1 cellular context compared by ENCODE assay signal in the genomic region with DNA sequence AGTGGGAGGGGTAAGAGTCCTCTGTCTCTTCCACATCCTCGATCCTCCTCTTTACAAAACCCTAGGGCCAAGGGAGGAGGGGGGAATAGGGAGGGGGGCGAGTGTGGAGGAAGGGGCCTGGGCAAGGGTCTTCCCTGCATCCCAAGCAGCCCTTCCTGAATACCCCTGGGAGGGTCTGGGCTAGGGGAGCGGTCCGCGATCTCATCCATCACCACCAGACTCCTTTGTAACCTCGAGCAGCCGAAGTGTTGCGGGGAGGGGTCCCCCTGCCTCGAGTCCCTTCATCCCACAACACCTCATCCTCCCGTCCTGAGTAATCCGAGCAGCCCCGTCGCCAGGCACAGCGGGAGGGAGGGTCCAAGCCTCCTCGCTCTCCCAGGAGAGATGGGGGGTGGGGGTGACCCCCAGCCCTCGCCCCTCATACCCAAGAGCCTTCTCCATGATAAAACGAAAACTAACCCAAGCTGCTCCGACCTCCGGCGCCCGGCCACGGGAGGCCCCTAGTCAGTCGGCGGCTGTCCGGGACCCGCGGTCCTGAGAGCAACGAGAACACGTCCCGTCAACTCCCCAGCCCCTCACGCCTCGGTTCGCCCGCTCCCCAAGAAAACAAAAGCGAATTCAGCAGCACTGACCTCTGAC.
TF ChIP-seq lines count a peak whose summit lies in the region.

No MANE protein-coding gene starts in this region.

TF ChIP-seq in HepG2, 621 proteins besides CTCF, POLR2A, EP300 and RAD21 (continued from another document):
- TF ChIP-seq, protein P1, sequence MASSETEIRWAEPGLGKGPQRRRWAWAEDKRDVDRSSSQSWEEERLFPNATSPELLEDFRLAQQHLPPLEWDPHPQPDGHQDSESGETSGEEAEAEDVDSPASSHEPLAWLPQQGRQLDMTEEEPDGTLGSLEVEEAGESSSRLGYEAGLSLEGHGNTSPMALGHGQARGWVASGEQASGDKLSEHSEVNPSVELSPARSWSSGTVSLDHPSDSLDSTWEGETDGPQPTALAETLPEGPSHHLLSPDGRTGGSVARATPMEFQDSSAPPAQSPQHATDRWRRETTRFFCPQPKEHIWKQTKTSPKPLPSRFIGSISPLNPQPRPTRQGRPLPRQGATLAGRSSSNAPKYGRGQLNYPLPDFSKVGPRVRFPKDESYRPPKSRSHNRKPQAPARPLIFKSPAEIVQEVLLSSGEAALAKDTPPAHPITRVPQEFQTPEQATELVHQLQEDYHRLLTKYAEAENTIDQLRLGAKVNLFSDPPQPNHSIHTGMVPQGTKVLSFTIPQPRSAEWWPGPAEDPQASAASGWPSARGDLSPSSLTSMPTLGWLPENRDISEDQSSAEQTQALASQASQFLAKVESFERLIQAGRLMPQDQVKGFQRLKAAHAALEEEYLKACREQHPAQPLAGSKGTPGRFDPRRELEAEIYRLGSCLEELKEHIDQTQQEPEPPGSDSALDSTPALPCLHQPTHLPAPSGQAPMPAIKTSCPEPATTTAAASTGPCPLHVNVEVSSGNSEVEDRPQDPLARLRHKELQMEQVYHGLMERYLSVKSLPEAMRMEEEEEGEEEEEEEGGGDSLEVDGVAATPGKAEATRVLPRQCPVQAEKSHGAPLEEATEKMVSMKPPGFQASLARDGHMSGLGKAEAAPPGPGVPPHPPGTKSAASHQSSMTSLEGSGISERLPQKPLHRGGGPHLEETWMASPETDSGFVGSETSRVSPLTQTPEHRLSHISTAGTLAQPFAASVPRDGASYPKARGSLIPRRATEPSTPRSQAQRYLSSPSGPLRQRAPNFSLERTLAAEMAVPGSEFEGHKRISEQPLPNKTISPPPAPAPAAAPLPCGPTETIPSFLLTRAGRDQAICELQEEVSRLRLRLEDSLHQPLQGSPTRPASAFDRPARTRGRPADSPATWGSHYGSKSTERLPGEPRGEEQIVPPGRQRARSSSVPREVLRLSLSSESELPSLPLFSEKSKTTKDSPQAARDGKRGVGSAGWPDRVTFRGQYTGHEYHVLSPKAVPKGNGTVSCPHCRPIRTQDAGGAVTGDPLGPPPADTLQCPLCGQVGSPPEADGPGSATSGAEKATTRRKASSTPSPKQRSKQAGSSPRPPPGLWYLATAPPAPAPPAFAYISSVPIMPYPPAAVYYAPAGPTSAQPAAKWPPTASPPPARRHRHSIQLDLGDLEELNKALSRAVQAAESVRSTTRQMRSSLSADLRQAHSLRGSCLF (CRISPR knock-in tag; IDR thresholded peaks at IDR 0.05; ENCODE audit: borderline replicate concordance): no peak
- no peak for TF ChIP-seq RFX1 (IDR thresholded peaks at IDR 0.05)
- TF ChIP-seq TCF12 (IDR thresholded peaks at IDR 0.05): no peak
- no peak; the same call in 1 of the 2 replicates for TF ChIP-seq TCF12 (CRISPR knock-in tag; IDR thresholded peaks at IDR 0.05)
- 0 out of 2 replicates have a peak, but pooled peaks have one; percentile 76 for TF ChIP-seq ZFP82 (CRISPR knock-in tag; IDR thresholded peaks at IDR 0.05; ENCODE audit: borderline replicate concordance)
- TF ChIP-seq SP140L (CRISPR knock-in tag; IDR thresholded peaks at IDR 0.05; ENCODE audit: borderline replicate concordance): no peak
- no peak for TF ChIP-seq YEATS4 (CRISPR knock-in tag; IDR thresholded peaks at IDR 0.05; ENCODE audit: borderline replicate concordance)
- TF ChIP-seq, protein P2, sequence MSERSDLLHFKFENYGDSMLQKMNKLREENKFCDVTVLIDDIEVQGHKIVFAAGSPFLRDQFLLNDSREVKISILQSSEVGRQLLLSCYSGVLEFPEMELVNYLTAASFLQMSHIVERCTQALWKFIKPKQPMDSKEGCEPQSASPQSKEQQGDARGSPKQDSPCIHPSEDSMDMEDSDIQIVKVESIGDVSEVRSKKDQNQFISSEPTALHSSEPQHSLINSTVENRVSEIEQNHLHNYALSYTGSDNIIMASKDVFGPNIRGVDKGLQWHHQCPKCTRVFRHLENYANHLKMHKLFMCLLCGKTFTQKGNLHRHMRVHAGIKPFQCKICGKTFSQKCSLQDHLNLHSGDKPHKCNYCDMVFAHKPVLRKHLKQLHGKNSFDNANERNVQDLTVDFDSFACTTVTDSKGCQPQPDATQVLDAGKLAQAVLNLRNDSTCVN (CRISPR knock-in tag; IDR thresholded peaks at IDR 0.05; ENCODE audit: borderline replicate concordance): no peak
- TF ChIP-seq, protein P3, sequence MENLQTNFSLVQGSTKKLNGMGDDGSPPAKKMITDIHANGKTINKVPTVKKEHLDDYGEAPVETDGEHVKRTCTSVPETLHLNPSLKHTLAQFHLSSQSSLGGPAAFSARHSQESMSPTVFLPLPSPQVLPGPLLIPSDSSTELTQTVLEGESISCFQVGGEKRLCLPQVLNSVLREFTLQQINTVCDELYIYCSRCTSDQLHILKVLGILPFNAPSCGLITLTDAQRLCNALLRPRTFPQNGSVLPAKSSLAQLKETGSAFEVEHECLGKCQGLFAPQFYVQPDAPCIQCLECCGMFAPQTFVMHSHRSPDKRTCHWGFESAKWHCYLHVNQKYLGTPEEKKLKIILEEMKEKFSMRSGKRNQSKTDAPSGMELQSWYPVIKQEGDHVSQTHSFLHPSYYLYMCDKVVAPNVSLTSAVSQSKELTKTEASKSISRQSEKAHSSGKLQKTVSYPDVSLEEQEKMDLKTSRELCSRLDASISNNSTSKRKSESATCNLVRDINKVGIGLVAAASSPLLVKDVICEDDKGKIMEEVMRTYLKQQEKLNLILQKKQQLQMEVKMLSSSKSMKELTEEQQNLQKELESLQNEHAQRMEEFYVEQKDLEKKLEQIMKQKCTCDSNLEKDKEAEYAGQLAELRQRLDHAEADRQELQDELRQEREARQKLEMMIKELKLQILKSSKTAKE (CRISPR knock-in tag; IDR thresholded peaks at IDR 0.05; ENCODE audit: borderline replicate concordance): no peak
- TF ChIP-seq ZNF850 (CRISPR knock-in tag; conservative IDR thresholded peaks at IDR 0.05): no peak
- TF ChIP-seq, protein P4, sequence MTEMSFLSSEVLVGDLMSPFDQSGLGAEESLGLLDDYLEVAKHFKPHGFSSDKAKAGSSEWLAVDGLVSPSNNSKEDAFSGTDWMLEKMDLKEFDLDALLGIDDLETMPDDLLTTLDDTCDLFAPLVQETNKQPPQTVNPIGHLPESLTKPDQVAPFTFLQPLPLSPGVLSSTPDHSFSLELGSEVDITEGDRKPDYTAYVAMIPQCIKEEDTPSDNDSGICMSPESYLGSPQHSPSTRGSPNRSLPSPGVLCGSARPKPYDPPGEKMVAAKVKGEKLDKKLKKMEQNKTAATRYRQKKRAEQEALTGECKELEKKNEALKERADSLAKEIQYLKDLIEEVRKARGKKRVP (CRISPR knock-in tag; IDR thresholded peaks at IDR 0.05): no peak
- peak; percentile 46; the same call in 1 of the 2 replicates for TF ChIP-seq ZNF816 (CRISPR knock-in tag; IDR thresholded peaks at IDR 0.05; ENCODE audit: borderline replicate concordance)
- TF ChIP-seq, protein P5, sequence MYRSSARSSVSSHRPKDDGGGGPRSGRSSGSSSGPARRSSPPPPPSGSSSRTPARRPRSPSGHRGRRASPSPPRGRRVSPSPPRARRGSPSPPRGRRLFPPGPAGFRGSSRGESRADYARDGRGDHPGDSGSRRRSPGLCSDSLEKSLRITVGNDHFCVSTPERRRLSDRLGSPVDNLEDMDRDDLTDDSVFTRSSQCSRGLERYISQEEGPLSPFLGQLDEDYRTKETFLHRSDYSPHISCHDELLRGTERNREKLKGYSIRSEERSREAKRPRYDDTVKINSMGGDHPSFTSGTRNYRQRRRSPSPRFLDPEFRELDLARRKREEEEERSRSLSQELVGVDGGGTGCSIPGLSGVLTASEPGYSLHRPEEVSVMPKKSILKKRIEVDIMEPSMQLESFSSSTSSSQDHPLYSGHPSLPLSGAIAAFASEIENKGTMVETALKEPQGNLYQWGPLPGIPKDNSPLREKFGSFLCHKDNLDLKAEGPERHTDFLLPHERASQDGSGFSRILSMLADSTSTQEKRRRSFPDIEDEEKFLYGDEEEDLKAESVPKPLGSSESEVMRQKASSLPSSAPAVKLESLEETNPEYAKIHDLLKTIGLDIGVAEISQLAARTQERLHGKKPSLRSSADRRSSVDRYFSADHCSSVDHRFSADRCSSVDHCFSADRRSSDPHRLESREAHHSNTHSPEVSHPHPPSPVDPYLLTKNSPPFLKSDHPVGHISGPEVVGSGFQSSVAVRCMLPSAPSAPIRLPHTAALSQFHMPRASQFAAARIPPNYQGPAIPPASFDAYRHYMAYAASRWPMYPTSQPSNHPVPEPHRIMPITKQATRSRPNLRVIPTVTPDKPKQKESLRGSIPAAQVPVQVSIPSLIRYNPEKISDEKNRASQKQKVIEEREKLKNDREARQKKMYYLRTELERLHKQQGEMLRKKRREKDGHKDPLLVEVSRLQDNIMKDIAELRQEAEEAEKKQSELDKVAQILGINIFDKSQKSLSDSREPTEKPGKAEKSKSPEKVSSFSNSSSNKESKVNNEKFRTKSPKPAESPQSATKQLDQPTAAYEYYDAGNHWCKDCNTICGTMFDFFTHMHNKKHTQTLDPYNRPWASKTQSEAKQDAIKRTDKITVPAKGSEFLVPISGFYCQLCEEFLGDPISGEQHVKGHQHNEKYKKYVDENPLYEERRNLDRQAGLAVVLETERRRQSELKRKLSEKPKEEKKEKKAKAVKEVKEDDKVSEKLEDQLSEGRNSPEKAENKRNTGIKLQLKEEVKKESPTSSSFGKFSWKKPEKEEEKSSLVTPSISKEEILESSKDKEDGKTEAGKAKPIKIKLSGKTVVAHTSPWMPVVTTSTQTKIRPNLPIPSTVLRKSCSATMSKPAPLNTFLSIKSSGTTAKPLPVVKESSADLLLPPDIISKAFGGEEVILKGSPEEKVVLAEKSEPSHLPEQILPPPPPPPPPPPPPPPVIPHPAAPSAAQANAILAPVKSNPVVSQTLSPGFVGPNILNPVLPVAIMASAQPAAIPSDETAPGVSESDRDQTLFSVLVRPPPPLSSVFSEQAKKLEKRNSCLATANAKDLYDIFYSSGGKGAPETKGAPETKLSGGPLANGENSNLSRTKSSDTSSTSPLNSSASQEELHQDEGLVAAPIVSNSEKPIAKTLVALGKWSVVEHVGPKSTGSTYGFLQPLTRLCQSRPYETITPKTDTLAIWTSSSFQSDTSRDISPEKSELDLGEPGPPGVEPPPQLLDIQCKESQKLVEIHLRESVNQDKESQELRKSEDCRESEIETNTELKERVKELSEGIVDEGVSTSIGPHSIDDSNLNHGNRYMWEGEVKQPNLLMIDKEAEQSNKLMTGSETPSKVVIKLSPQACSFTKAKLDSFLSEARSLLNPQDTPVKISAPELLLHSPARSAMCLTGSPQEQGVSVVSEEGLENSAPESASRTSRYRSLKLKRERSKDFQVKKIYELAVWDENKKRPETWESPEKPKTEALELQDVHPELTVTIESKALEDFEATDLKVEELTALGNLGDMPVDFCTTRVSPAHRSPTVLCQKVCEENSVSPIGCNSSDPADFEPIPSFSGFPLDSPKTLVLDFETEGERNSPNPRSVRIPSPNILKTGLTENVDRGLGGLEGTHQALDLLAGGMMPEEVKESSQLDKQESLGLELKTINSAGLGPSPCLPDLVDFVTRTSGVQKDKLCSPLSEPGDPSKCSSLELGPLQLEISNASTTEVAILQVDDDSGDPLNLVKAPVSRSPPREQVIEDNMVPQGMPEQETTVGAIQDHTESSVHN (CRISPR knock-in tag; IDR thresholded peaks at IDR 0.05): no peak
